ENCODE assay signal across 1 cellular context in genomic region chr4:79049840-79050520, GRCh38.
TF ChIP-seq lines count a peak whose summit lies in the region.

No MANE protein-coding gene starts in this region.

TF ChIP-seq in GM23338, 12 proteins besides CTCF, POLR2A, EP300 and RAD21 (continued from another document):
- TF ChIP-seq, protein P1, sequence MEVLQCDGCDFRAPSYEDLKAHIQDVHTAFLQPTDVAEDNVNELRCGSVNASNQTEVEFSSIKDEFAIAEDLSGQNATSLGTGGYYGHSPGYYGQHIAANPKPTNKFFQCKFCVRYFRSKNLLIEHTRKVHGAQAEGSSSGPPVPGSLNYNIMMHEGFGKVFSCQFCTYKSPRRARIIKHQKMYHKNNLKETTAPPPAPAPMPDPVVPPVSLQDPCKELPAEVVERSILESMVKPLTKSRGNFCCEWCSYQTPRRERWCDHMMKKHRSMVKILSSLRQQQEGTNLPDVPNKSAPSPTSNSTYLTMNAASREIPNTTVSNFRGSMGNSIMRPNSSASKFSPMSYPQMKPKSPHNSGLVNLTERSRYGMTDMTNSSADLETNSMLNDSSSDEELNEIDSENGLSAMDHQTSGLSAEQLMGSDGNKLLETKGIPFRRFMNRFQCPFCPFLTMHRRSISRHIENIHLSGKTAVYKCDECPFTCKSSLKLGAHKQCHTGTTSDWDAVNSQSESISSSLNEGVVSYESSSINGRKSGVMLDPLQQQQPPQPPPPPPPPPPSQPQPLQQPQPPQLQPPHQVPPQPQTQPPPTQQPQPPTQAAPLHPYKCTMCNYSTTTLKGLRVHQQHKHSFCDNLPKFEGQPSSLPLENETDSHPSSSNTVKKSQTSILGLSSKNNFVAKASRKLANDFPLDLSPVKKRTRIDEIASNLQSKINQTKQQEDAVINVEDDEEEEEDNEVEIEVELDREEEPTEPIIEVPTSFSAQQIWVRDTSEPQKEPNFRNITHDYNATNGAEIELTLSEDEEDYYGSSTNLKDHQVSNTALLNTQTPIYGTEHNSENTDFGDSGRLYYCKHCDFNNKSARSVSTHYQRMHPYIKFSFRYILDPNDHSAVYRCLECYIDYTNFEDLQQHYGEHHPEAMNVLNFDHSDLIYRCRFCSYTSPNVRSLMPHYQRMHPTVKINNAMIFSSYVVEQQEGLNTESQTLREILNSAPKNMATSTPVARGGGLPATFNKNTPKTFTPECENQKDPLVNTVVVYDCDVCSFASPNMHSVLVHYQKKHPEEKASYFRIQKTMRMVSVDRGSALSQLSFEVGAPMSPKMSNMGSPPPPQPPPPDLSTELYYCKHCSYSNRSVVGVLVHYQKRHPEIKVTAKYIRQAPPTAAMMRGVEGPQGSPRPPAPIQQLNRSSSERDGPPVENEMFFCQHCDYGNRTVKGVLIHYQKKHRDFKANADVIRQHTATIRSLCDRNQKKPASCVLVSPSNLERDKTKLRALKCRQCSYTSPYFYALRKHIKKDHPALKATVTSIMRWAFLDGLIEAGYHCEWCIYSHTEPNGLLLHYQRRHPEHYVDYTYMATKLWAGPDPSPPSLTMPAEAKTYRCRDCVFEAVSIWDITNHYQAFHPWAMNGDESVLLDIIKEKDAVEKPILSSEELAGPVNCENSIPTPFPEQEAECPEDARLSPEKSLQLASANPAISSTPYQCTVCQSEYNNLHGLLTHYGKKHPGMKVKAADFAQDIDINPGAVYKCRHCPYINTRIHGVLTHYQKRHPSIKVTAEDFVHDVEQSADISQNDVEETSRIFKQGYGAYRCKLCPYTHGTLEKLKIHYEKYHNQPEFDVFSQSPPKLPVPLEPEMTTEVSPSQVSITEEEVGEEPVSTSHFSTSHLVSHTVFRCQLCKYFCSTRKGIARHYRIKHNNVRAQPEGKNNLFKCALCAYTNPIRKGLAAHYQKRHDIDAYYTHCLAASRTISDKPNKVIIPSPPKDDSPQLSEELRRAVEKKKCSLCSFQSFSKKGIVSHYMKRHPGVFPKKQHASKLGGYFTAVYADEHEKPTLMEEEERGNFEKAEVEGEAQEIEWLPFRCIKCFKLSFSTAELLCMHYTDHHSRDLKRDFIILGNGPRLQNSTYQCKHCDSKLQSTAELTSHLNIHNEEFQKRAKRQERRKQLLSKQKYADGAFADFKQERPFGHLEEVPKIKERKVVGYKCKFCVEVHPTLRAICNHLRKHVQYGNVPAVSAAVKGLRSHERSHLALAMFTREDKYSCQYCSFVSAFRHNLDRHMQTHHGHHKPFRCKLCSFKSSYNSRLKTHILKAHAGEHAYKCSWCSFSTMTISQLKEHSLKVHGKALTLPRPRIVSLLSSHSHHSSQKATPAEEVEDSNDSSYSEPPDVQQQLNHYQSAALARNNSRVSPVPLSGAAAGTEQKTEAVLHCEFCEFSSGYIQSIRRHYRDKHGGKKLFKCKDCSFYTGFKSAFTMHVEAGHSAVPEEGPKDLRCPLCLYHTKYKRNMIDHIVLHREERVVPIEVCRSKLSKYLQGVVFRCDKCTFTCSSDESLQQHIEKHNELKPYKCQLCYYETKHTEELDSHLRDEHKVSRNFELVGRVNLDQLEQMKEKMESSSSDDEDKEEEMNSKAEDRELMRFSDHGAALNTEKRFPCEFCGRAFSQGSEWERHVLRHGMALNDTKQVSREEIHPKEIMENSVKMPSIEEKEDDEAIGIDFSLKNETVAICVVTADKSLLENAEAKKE (CRISPR knock-in tag; IDR thresholded peaks at IDR 0.05): no peak
- TF ChIP-seq CREB1 (CRISPR knock-in tag; IDR thresholded peaks at IDR 0.05; ENCODE audit: low read depth): no peak
- no peak for TF ChIP-seq ETS1 (IDR thresholded peaks at IDR 0.05)
